Comparison of ENCODE assay signal across 9 cellular contexts in genomic region chr14:26281280-26281998, GRCh38.
DNase-seq lines count a peak whose midpoint lies in the region; ATAC-seq, FAIRE-seq and TF ChIP-seq lines count a peak whose summit lies in the region.
"Had no signal": no experiment of that assay in that cellular context is flagged by ENCODE, and none has a peak within 500 bp of the region (broad histone marks: within the 10 kb centered on the region; RNA-seq: fewer than 3 reads in every experiment).

No MANE protein-coding gene starts in this region.

- H3K79me2 ChIP-seq in fibroblast of lung (ENCODE audit: control insufficient read depth, insufficient read depth, low read length): no peaks in the 10 kb centered on the region

- no peaks in the 10 kb centered on the region for H3K27me3 ChIP-seq in fibroblast of lung (ENCODE audit: control insufficient read depth, insufficient read depth, low read length)

- no peaks in the 10 kb centered on the region for H3K4me1 ChIP-seq in fibroblast of lung (ENCODE audit: control insufficient read depth, extremely low read depth, insufficient read depth, low read length)

- DNase-seq in NCI-H1105 treated with DMSO at 0.1 percent for 48 hours (lab: John Stamatoyannopoulos, UW) (peak; percentile 33), NCI-H1105 (lab: John Stamatoyannopoulos, UW) (no peak), RCC 7860 (ENCODE audit: low spot score) (peak; percentile 29), fibroblast of lung (ENCODE audit: low read depth in 2 of 2) (peak; percentile 77 to 81), superior temporal gyrus (ENCODE audit: extremely low spot score) (peak; percentile 51), left ventricle myocardium superior (no peak), NCI-H446 (lab: John Stamatoyannopoulos, UW) (no peak)

- peak overlapping the region; percentile 47 for H3K27ac ChIP-seq in fibroblast of lung (ENCODE audit: insufficient read depth, low read length)

- H3K9ac ChIP-seq in fibroblast of lung (ENCODE audit: insufficient read depth, low read length): no peak overlapping the region

- intact Hi-C loops in left ventricle myocardium superior (cut with micrococcal nuclease): no loop called here

- no peak for FAIRE-seq in RCC 7860 (lab: Jason Lieb, UNC)
- FAIRE-seq: TTC549 had no signal

- H3K4me3 ChIP-seq in fibroblast of lung (replicated peaks in 1 of 4; ENCODE audit: control extremely low read depth in 1 of 4, insufficient read depth in 1 of 4, low read depth in 3 of 4, low read length in 4 of 4): no peak overlapping the region

- no peaks in the 10 kb centered on the region for H3K9me3 ChIP-seq in fibroblast of lung (ENCODE audit: control insufficient read depth, insufficient read depth, low read depth, low read length)

- ATAC-seq in left ventricle myocardium superior (no peak), HG03460 (IDR thresholded peaks at IDR 0.05; ENCODE audit: unreplicated experiment) (no peak)

- H2AFZ ChIP-seq in fibroblast of lung (ENCODE audit: low read length): peak overlapping the region; percentile 28

- TF ChIP-seq CTCF in fibroblast of lung (conservative IDR thresholded peaks at IDR 0.05 in 1 of 2, IDR thresholded peaks at IDR 0.05 in 1 of 2; ENCODE audit: low read depth in 1 of 2, low read length in 2 of 2): no peak

- no peak overlapping the region for H3K4me2 ChIP-seq in fibroblast of lung (ENCODE audit: extremely low read depth, insufficient read depth, low read length)

- H3K36me3 ChIP-seq in fibroblast of lung (ENCODE audit: control insufficient read depth, insufficient read depth, low read length): no peaks in the 10 kb centered on the region

- H4K20me1 ChIP-seq in fibroblast of lung (ENCODE audit: control insufficient read depth, extremely low read depth, insufficient read depth, low read length): no peaks in the 10 kb centered on the region

Comparison
In these comparisons a context has a peak if more than half of its experiments do, and no peak if none do; other contexts are left out.
1. DNase-seq: peak in NCI-H1105 treated with DMSO at 0.1 percent for 48 hours (single experiment), RCC 7860 (single experiment), fibroblast of lung (2 of 2) and superior temporal gyrus (single experiment); none in NCI-H1105 (single experiment), left ventricle myocardium superior (single experiment) and NCI-H446 (0 of 2).